ENCODE assay signal across 13 cellular contexts in genomic region chr15:83733206-83733605, GRCh38.
DNase-seq lines count a peak whose midpoint lies in the region.
"Had no signal": no experiment of that assay in that cellular context is flagged by ENCODE, and none has a peak within 500 bp of the region (broad histone marks: within the 10 kb centered on the region; RNA-seq: fewer than 3 reads in every experiment).

No MANE protein-coding gene starts in this region.

- no peaks in the 10 kb centered on the region for H3K4me1 ChIP-seq in NT2/D1 (ENCODE audit: insufficient read depth, insufficient read length)

- no peaks in the 10 kb centered on the region for H3K36me3 ChIP-seq in NT2/D1 (ENCODE audit: insufficient read depth, insufficient read length, low read length)

- H3K9ac ChIP-seq in NT2/D1 (ENCODE audit: insufficient read length, low read depth): no peak overlapping the region

- H3K27me3 ChIP-seq in NT2/D1 (ENCODE audit: insufficient read depth, insufficient read length): no peaks in the 10 kb centered on the region

- DNase-seq in EH (ENCODE audit: low read depth) (peak; percentile 8), NT2/D1 (ENCODE audit: low read depth, low spot score) (peak; percentile 23), epidermal melanocyte (ENCODE audit: insufficient read length, low spot score) (peak; percentile 19), non-pigmented ciliary epithelial cell (ENCODE audit: low read depth) (peak; percentile 62), DMS 273 treated with DMSO at 0.1 percent for 48 hours (lab: John Stamatoyannopoulos, UW) (no peak), ureter (ENCODE audit: low spot score) (no peak), SKM-1 treated with dmso at 0.1 percent for 144 hours (lab: John Stamatoyannopoulos, UW; ENCODE audit: unreplicated experiment) (no peak)
- DNase-seq in stimulated activated CD4-positive, alpha-beta T cell treated with anti-CD3 and anti-CD28 coated beads, Interleukin-4, amount 100 ng/mL, for 4 hours: no peak
- DNase-seq: NCI-H1417; NCI-H774; nephron progenitor cell; stimulated activated CD4-positive, alpha-beta T cell treated with anti-CD3 and anti-CD28 coated beads, Interleukin-15, amount 100 ng/mL, for 24 hours had no signal

- H3K4me3 ChIP-seq in NT2/D1 (ENCODE audit: insufficient read length, low read depth): no peak overlapping the region
- H3K4me3 ChIP-seq: SK-N-MC had no signal

- H3K9me3 ChIP-seq in NT2/D1 (ENCODE audit: insufficient read depth, low read length): no peaks in the 10 kb centered on the region

Comparison
In these comparisons a context has a peak if more than half of its experiments do, and no peak if none do; other contexts are left out.
1. DNase-seq: peak in EH (single experiment), NT2/D1 (single experiment), epidermal melanocyte (single experiment) and non-pigmented ciliary epithelial cell (single experiment); none in DMS 273 treated with DMSO at 0.1 percent for 48 hours (single experiment), ureter (single experiment), stimulated activated CD4-positive, alpha-beta T cell treated with anti-CD3 and anti-CD28 coated beads, Interleukin-4, amount 100 ng/mL, for 4 hours (0 of 2) and SKM-1 treated with dmso at 0.1 percent for 144 hours (single experiment).